In genomic region chr1:76759950-76760349, GRCh38 we compare ENCODE assay signal across 1 cellular context.
TF ChIP-seq lines count a peak whose summit lies in the region.

No MANE protein-coding gene starts in this region.

TF ChIP-seq in GM23338, 12 proteins besides CTCF, POLR2A, EP300 and RAD21 (continued from another document):
- TF ChIP-seq ETS1 (IDR thresholded peaks at IDR 0.05) (no peak), STAT1 (IDR thresholded peaks at IDR 0.05; ENCODE audit: unreplicated experiment) (no peak), EZH2phosphoT487 (IDR thresholded peaks at IDR 0.05; ENCODE audit: unreplicated experiment) (no peak), POLR2AphosphoS5 (IDR thresholded peaks at IDR 0.05; ENCODE audit: low read depth) (no peak), ZNF331 (CRISPR knock-in tag; IDR thresholded peaks at IDR 0.05; ENCODE audit: low read depth) (no peak), EZH2 (IDR thresholded peaks at IDR 0.05; ENCODE audit: low read depth, unreplicated experiment) (no peak)
